In the genomic region with DNA sequence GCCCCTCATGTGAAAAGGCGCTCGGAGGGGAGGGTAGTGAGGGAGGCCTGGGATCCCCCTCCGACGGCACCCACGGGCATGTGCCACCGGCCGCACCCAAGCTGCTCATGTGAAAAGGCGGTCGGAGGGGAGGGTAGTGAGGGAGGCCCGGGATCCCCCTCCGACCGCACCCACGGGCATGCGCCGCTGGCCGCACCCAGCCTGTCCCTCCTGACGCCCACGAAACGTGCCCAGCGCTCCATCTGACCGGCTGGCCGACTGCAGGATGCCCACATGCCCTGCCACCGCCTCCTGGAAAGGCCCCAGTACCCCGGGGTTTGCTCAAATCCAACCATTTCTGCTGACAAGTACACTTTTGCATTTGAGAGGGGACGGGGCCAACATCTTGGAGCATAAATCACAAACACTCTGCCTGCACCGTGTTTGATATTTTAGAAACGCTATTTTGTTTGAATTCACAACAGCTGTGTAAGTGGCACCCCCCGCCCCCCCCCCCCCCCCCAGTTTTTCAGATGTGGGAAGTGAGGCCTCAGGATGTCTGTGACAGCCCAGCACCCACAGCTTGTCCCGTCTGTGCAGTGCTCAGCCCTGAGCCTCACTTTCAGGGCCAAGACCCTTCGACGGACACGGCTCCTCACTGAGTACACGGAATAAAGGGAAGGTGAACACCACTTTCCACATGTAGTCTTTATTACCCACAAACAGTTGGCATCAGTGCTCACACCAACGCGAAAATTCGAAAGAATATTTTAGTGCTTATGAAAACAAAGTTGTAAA, we compare ENCODE assay signal across 16 cellular contexts. TPM values are rescaled to one million over a fixed set of nuclear protein-coding genes. Genes with fewer than 3 reads are reported as not detected.
"Had no signal": no experiment of that assay in that cellular context is flagged by ENCODE, and none has a peak within 500 bp of the region (broad histone marks: within the 10 kb centered on the region; RNA-seq: fewer than 3 reads in every experiment).

No MANE protein-coding gene starts in this region.

- H3K36me3 ChIP-seq: sigmoid colon had no signal

- H3K4me3 Mint-ChIP-seq: activated CD4-positive, alpha-beta T cell treated with anti-CD3 and anti-CD28 coated beads, Interleukin-2, amount 10 ng/mL, durations not matched to agents 7 days and 5 days; dendritic cell treated with granulocyte-macrophage colony-stimulating factor and Interleukin-4, amounts not matched to agents 40 ng/mL and 50 ng/mL, for 4 days; T-helper 1 cell treated with Interleukin-12 subunit alpha and Interleukin-12 subunit beta and Interleukin-4 antibody, amounts not matched to agents 30 μg/mL and 1 μg/mL, for 36 hours had no signal

- H3K27ac Mint-ChIP-seq: activated CD4-positive, alpha-beta T cell treated with anti-CD3 and anti-CD28 coated beads, Interleukin-2, amount 10 ng/mL, durations not matched to agents 7 days and 5 days; dendritic cell treated with granulocyte-macrophage colony-stimulating factor and Interleukin-4, amounts not matched to agents 40 ng/mL and 50 ng/mL, for 4 days; effector memory CD8-positive, alpha-beta T cell; T-helper 1 cell treated with Interleukin-12 subunit alpha and Interleukin-12 subunit beta and Interleukin-4 antibody, amounts not matched to agents 30 μg/mL and 1 μg/mL, for 36 hours had no signal

- ATAC-seq: effector memory CD8-positive, alpha-beta T cell; stimulated activated naive CD8-positive, alpha-beta T cell treated with anti-CD3 and anti-CD28 coated beads, Interleukin-15, Interleukin-2, amounts not matched to agents 100 U/mL and 50 U/mL, for 24 hours had no signal

- DNase-seq: activated CD4-positive, alpha-beta T cell treated with anti-CD3 and anti-CD28 coated beads, Interleukin-2, amount 10 ng/mL, durations not matched to agents 7 days and 5 days; activated CD4-positive, CD25-positive, alpha-beta regulatory T cell; activated CD8-positive, alpha-beta memory T cell treated with anti-CD3 and anti-CD28 coated beads for 24 hours; activated naive CD4-positive, alpha-beta T cell treated with Interleukin-2 at 50 U/mL for 16 hours; central memory CD4-positive, alpha-beta T cell; effector memory CD8-positive, alpha-beta T cell; hippocampal formation; kidney glomerular epithelial cell; naive B cell; sigmoid colon; stimulated activated CD4-positive, alpha-beta T cell treated with anti-CD3 and anti-CD28 coated beads, Interleukin-2, amount 100 ng/mL, for 48 hours; stimulated activated naive CD8-positive, alpha-beta T cell treated with anti-CD3 and anti-CD28 coated beads, Interleukin-15, Interleukin-2, amounts not matched to agents 100 U/mL and 50 U/mL, for 24 hours had no signal

- H3K27me3 Mint-ChIP-seq: effector memory CD8-positive, alpha-beta T cell; naive B cell; progenitor cell of endocrine pancreas had no signal

- H3K27ac ChIP-seq: sigmoid colon had no signal

- H3K36me3 Mint-ChIP-seq: naive B cell had no signal

- H3K9me3 Mint-ChIP-seq: activated CD4-positive, alpha-beta T cell treated with anti-CD3 and anti-CD28 coated beads, Interleukin-2, amount 10 ng/mL, durations not matched to agents 7 days and 5 days; dendritic cell treated with granulocyte-macrophage colony-stimulating factor and Interleukin-4, amounts not matched to agents 40 ng/mL and 50 ng/mL, for 4 days; effector memory CD8-positive, alpha-beta T cell; naive B cell; T-helper 1 cell treated with Interleukin-12 subunit alpha and Interleukin-12 subunit beta and Interleukin-4 antibody, amounts not matched to agents 30 μg/mL and 1 μg/mL, for 36 hours had no signal

- H3K4me3 ChIP-seq: lung, sigmoid colon had no signal

- H3K9me3 ChIP-seq: sigmoid colon had no signal

RNA-seq across cellular contexts. Expression of a gene that starts 57.3 kb away (rescaled TPM):
- total RNA-seq: activated CD4-positive, alpha-beta T cell treated with anti-CD3 and anti-CD28 coated beads, Interleukin-2, amount 10 ng/mL, durations not matched to agents 7 days and 5 days had no signal
